14 cellular contexts compared by ENCODE assay signal in genomic region chr15:55791576-55792400, GRCh38. TPM values are rescaled to one million over a fixed set of nuclear protein-coding genes. Genes with fewer than 3 reads are reported as not detected.
A peak's percentile ranks its signal among the peaks of the same experiment; 100 is the strongest.
DNase-seq lines count a peak whose midpoint lies in the region; ATAC-seq, FAIRE-seq and TF ChIP-seq lines count a peak whose summit lies in the region.
"Had no signal": no experiment of that assay in that cellular context is flagged by ENCODE, and none has a peak within 500 bp of the region (broad histone marks: within the 10 kb centered on the region; RNA-seq: fewer than 3 reads in every experiment).

No MANE protein-coding gene starts in this region.

- H3K9me3 Mint-ChIP-seq in activated naive CD4-positive, alpha-beta T cell treated with anti-CD3 and anti-CD28 coated beads, Interleukin-2, amount 10 ng/mL, durations not matched to agents 7 days and 5 days: peaks cover 8% of the 10 kb centered on the region

- no peak overlapping the region for H3K4me2 ChIP-seq in K562 (ENCODE audit: insufficient read depth, low read length)

- TF ChIP-seq CTCF in NB4 (IDR thresholded peaks at IDR 0.05; ENCODE audit: low read depth, low read length): no peak
- no peak for TF ChIP-seq CTCF in K562 (IDR thresholded peaks at IDR 0.05 in 2 of 3, conservative IDR thresholded peaks at IDR 0.05 in 1 of 3; ENCODE audit: insufficient read depth in 2 of 3, low read depth in 1 of 3, low read length in 3 of 3)
- no peak for TF ChIP-seq CTCF in mucosa of descending colon (IDR thresholded peaks at IDR 0.05)

- H3K27ac Mint-ChIP-seq in activated naive CD4-positive, alpha-beta T cell treated with anti-CD3 and anti-CD28 coated beads, Interleukin-2, amount 10 ng/mL, durations not matched to agents 7 days and 5 days: no peak overlapping the region
- H3K27ac Mint-ChIP-seq: T-helper 1 cell treated with Interleukin-12 subunit alpha and Interleukin-12 subunit beta and Interleukin-4 antibody, amounts not matched to agents 30 μg/mL and 1 μg/mL, for 36 hours had no signal

- H3K36me3 ChIP-seq in K562 (ENCODE audit: control insufficient read depth, insufficient read depth, low read length): no peaks in the 10 kb centered on the region
- H3K36me3 ChIP-seq in mucosa of descending colon (ENCODE audit: low read depth): no peaks in the 10 kb centered on the region

- H3K27ac ChIP-seq in K562 (ENCODE audit: extremely low read depth, low read depth, low read length): no peak overlapping the region

- no peak overlapping the region for H2AFZ ChIP-seq in K562 (ENCODE audit: low read depth, low read length)

- no peak for TF ChIP-seq RAD21 in K562 (CRISPR knock-in tag; conservative IDR thresholded peaks at IDR 0.05 in 1 of 2, IDR thresholded peaks at IDR 0.05 in 1 of 2)

- no peak for FAIRE-seq in K562 (lab: Jason Lieb, UNC)

- ATAC-seq in K562 (peak; percentile 39; the same call in 1 of the 3 replicates), mucosa of descending colon (peak; percentile 46), HG03039 (IDR thresholded peaks at IDR 0.05; ENCODE audit: unreplicated experiment) (no peak)
- ATAC-seq: left colon; stimulated activated naive CD8-positive, alpha-beta T cell treated with anti-CD3 and anti-CD28 coated beads, Interleukin-15, Interleukin-2, amounts not matched to agents 100 U/mL and 50 U/mL, for 24 hours had no signal

- intact Hi-C loops in K562 (cut with micrococcal nuclease) (no loop called here), mucosa of descending colon (cut with DNase I, micrococcal nuclease) (no loop called here)

- H3K27me3 Mint-ChIP-seq in activated naive CD4-positive, alpha-beta T cell treated with anti-CD3 and anti-CD28 coated beads, Interleukin-2, amount 10 ng/mL, durations not matched to agents 7 days and 5 days: peaks cover 17% of the 10 kb centered on the region

- H3K9me3 ChIP-seq in K562 (replicated peaks; ENCODE audit: control insufficient read depth, insufficient read depth, low read depth, low read length) (no peaks in the 10 kb centered on the region), mucosa of descending colon (peaks cover 3% of the 10 kb centered on the region)

- no peak overlapping the region for H3K9ac ChIP-seq in K562 (ENCODE audit: insufficient read depth in 1 of 2, low read depth in 2 of 2, low read length in 2 of 2)

- H3K27me3 ChIP-seq in K562 (ENCODE audit: control insufficient read depth in 2 of 2, insufficient read depth in 2 of 2, low read length in 2 of 2): no peaks in the 10 kb centered on the region

- H3K36me3 Mint-ChIP-seq in activated naive CD4-positive, alpha-beta T cell treated with anti-CD3 and anti-CD28 coated beads, Interleukin-2, amount 10 ng/mL, durations not matched to agents 7 days and 5 days: no peaks in the 10 kb centered on the region

- no peaks in the 10 kb centered on the region for H3K79me2 ChIP-seq in K562 (ENCODE audit: control insufficient read depth, insufficient read depth, low read length)

- H3K4me3 ChIP-seq in NB4 (ENCODE audit: low read depth, low read length) (no peak overlapping the region), K562 (no peak overlapping the region), mucosa of descending colon (no peak overlapping the region)

- no TSS peak for BruUV-seq in K562 (replicated peaks; lab: Mats Ljungman, UMichigan)

- H3K9me1 ChIP-seq in K562 (ENCODE audit: control insufficient read depth, insufficient read depth, low read length): no peaks in the 10 kb centered on the region

- H4K20me1 ChIP-seq in K562 (replicated peaks; ENCODE audit: control insufficient read depth, insufficient read depth, low read length): no peaks in the 10 kb centered on the region

- DNase-seq in DMS53 (lab: John Stamatoyannopoulos, UW) (peak; percentile 67), NB4 (ENCODE audit: low read depth) (peak; percentile 12), K562 (ENCODE audit: extremely low read depth in 1 of 4, low spot score in 3 of 4) (no peak), mucosa of descending colon (no peak), T-helper 1 cell (no peak), G401 (ENCODE audit: low spot score) (no peak)
- DNase-seq in activated naive CD4-positive, alpha-beta T cell treated with anti-CD3 and anti-CD28 coated beads, Interleukin-2, amount 10 ng/mL, durations not matched to agents 7 days and 5 days: no peak
- DNase-seq: activated T-cell treated with anti-CD3 and anti-CD28 coated beads, Interleukin-2, amount 50 U/mL, for 1 hour; dermis blood vessel endothelial cell; left colon; NCI-H2171 treated with DMSO at 0.1 percent for 48 hours; stimulated activated naive CD8-positive, alpha-beta T cell treated with anti-CD3 and anti-CD28 coated beads, Interleukin-15, Interleukin-2, amounts not matched to agents 100 U/mL and 50 U/mL, for 24 hours had no signal

- H3K4me1 ChIP-seq in K562 (replicated peaks in 1 of 2; ENCODE audit: control insufficient read depth in 2 of 2, insufficient read depth in 2 of 2, low read length in 2 of 2) (no peaks in the 10 kb centered on the region), mucosa of descending colon (ENCODE audit: low read depth) (no peaks in the 10 kb centered on the region)

- TF ChIP-seq EP300 in K562 (IDR thresholded peaks at IDR 0.05; ENCODE audit: low read length): no peak

- 0% methylated on average over 3 of the region's 3 CpGs for WGBS in K562 (ENCODE audit: insufficient coverage, low coverage, missing lambda C conversion rate)

- CTCF ChIA-PET in K562 (lab: Yijun Ruan, JAX; ENCODE audit: low intra/inter-chr PET ratio): no interaction called here
- CTCF ChIA-PET in activated naive CD4-positive, alpha-beta T cell treated with anti-CD3 and anti-CD28 coated beads, Interleukin-2, amount 10 ng/mL, durations not matched to agents 7 days and 5 days (lab: Charles Lee): no interaction called here

- no peak overlapping the region for H3K4me3 Mint-ChIP-seq in activated naive CD4-positive, alpha-beta T cell treated with anti-CD3 and anti-CD28 coated beads, Interleukin-2, amount 10 ng/mL, durations not matched to agents 7 days and 5 days
- H3K4me3 Mint-ChIP-seq: T-helper 1 cell treated with Interleukin-12 subunit alpha and Interleukin-12 subunit beta and Interleukin-4 antibody, amounts not matched to agents 30 μg/mL and 1 μg/mL, for 36 hours had no signal

- no peak for TF ChIP-seq POLR2A in NB4 (IDR thresholded peaks at IDR 0.05; ENCODE audit: extremely low read depth, insufficient read length)
- no peak for TF ChIP-seq POLR2A in K562 (conservative IDR thresholded peaks at IDR 0.05)

- H3K4me1 Mint-ChIP-seq in activated naive CD4-positive, alpha-beta T cell treated with anti-CD3 and anti-CD28 coated beads, Interleukin-2, amount 10 ng/mL, durations not matched to agents 7 days and 5 days: no peaks in the 10 kb centered on the region

- in situ Hi-C loops in K562 (cut with MboI): no loop called here
- in situ Hi-C loops in G401 (cut with HindIII; ENCODE audit: low sequenced_read_pairs): no loop called here

- POLR2A ChIA-PET in K562 (lab: Yijun Ruan, JAX): no interaction called here

TF ChIP-seq in K562, 482 proteins besides CTCF, POLR2A, EP300 and RAD21:
- TF ChIP-seq SMARCC2 (IDR thresholded peaks at IDR 0.05; ENCODE audit: low read depth) (no peak), PRDM10 (IDR thresholded peaks at IDR 0.05; ENCODE audit: partially characterized antibody) (peak; percentile 53)

RNA-seq across cellular contexts. Expression of gene PRTG, which starts 48.8 kb away (rescaled TPM):
- total RNA-seq in K562 (2011; cell fraction: chromatin; rRNA removed; ENCODE audit: low replicate concordance): 0.09 and 0.19 TPM in 2 replicates
- under 0.01 and 0.13 TPM in 2 replicates for total RNA-seq in K562 (2011; cell fraction: nucleolus; rRNA removed)
- 0.08 and 0.51 TPM in 2 replicates for total RNA-seq in K562 (2011; cell fraction: nucleoplasm; rRNA removed)
- total RNA-seq in K562 (2014; rRNA removed) (0.05 and 0.08 TPM in 2 replicates), K562 (2014; rRNA removed; fragmentation: Illumina TruSeq; extraction: Trizol) (0.03 and 0.07 TPM in 2 replicates), K562 (2015; rRNA removed; fragmentation: Illumina TruSeq; extraction: Trizol) (under 0.01 TPM in 2 replicates), K562 (2021) (0.09 and 0.18 TPM in 2 replicates), mucosa of descending colon (1 to 10 TPM in 1 of 3 donors, under 1 TPM in 2; 0.41 to 2.0 (median 0.78) TPM)
- polyA plus RNA-seq in K562 (2011; rRNA removed) (0.09 and 0.14 TPM in 2 replicates), K562 (2014; fragmentation: Illumina TruSeq; extraction: Trizol) (0.03 and 0.07 TPM in 2 replicates), K562 (2014; fragmentation: Nextera tagmentation; extraction: Ambion mirVana) (under 1 TPM in 1 of 2 experiments, not detected in 1; 0.03 TPM), K562 (2014; rRNA removed) (0.01 TPM in 2 replicates)
- polyA plus RNA-seq in K562 (2011; cell fraction: cytosol; rRNA removed): 0.03 and 0.04 TPM in 2 replicates
- polyA plus RNA-seq in K562 (2011; cell fraction: nucleus; rRNA removed): 0.07 and 0.10 TPM in 2 replicates
- 0.01 and 0.06 TPM in 2 replicates for polyA plus RNA-seq in K562 (2012)
- polyA minus RNA-seq in K562 (2011; rRNA and poly(A)+ RNA removed): 0.11 and 0.12 TPM in 2 replicates
- not detected in 2 replicates for polyA minus RNA-seq in K562 (2011; cell fraction: cytosol; rRNA and poly(A)+ RNA removed)
- under 0.01 TPM in 1 of 2 replicates, not detected in the other for polyA minus RNA-seq in K562 (2011; cell fraction: nucleus; rRNA and poly(A)+ RNA removed)
- 35.5 and 45.9 TPM in 2 replicates for total RNA-seq in G401 (2014; rRNA removed; shearing (Covaris generic))

Comparison
In these comparisons a context has a peak if more than half of its experiments do, and no peak if none do; other contexts are left out.
1. DNase-seq: peak in DMS53 (single experiment) and NB4 (single experiment); none in K562 (0 of 4), mucosa of descending colon (0 of 3), T-helper 1 cell (0 of 5), G401 (single experiment) and activated naive CD4-positive, alpha-beta T cell treated with anti-CD3 and anti-CD28 coated beads, Interleukin-2, amount 10 ng/mL, durations not matched to agents 7 days and 5 days (single experiment).
2. RNA of gene PRTG, which starts 48.8 kb away (total RNA-seq): 35.5 to 45.9 TPM in G401; 0.41 to 2.0 TPM in mucosa of descending colon and under 0.01 to 0.51 TPM in K562; every median in the first group is over 10 times any median in the second.